In the genomic region with DNA sequence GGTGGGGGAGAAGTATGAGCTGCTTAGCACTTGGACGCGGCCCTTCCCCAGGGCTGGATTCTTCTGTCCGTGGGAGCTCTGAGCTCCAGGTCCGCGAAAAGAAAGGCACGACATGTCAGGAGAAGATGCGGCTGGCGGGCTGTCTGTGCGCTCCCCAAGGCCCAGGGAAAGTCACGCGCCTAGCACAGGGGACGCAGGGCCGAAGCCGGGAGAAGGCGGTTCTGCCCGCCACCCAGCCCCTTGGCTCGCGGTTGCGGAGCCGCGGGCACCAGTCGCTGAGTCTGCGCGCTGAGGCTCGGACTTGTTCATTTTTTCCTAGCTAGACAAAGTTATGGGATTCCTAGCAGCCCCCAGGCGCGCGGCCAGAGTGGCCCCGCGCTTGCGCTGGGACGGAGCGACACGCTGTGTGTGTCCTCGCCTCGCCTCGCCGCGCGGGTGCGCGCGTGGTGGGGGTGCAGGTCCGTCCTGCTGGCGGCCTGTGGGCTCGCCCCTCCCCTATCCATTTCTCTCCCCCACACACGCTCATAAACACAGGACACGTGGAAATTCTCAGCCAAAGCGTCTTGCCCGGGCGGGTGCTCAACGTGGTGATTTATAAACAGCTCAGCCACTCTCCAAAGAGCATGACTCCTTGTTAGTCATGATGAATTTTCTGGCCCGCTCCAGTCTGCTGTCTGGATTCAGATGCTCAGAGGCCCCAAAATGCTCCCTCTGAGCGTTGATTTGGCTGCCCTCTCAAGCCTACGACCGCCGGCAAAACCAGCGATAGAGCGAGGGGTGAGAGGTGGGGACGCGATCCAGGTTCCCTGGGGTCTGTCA, we compare ENCODE assay signal across 9 cellular contexts. TPM values are rescaled to one million over a fixed set of nuclear protein-coding genes. Genes with fewer than 3 reads are reported as not detected.
DNase-seq lines count a peak whose midpoint lies in the region; ATAC-seq and TF ChIP-seq lines count a peak whose summit lies in the region.
"Had no signal": no experiment of that assay in that cellular context is flagged by ENCODE, and none has a peak within 500 bp of the region (broad histone marks: within the 10 kb centered on the region; RNA-seq: fewer than 3 reads in every experiment).

No MANE protein-coding gene starts in this region.

- no peak overlapping the region for H3K27ac ChIP-seq in A673 (ENCODE audit: low read depth, low read length, poor library complexity, severe bottlenecking)

- CTCF ChIA-PET in A673 (lab: Charles Lee) (no interaction called here), activated B cell treated with CpG ODN at 0.5 μM for 24 hours (lab: Charles Lee) (no interaction called here)

- intact Hi-C loops in A673 (cut with micrococcal nuclease; ENCODE audit: unreplicated experiment) (loop anchor here (5.0 to 10.0 kb wide), 3 partner anchors 258 to 1368 kb away; no protein-coding TSS in a partner anchor), activated B cell treated with CpG ODN at 0.5 μM for 24 hours (cut with micrococcal nuclease) (loop anchor here (5.0 to 10.0 kb wide), 4 partner anchors 770 to 1935 kb away; a partner anchor contains a TSS), head of caudate nucleus (cut with DNase I) (loop anchor here (10.0 kb wide), 1 partner anchor 188 kb away; no protein-coding TSS in a partner anchor), posterior vena cava (cut with DNase I) (no loop called here)

- peak overlapping the region; percentile 91 for H3K4me3 ChIP-seq in A673 (ENCODE audit: low read depth, low read length, poor library complexity, severe bottlenecking)

- no peaks in the 10 kb centered on the region for H3K36me3 ChIP-seq in A673 (ENCODE audit: insufficient read depth, low read length, poor library complexity, severe bottlenecking)

- peak; percentile 43 for DNase-seq in A673 (ENCODE audit: low spot score)
- DNase-seq in GM04504 (ENCODE audit: low read depth) = peak; percentile 58
- no peak for DNase-seq in activated B cell treated with CpG ODN at 0.5 μM for 24 hours
- peak in 41 of 42 donors; percentile 49 to 90 (median 80) for DNase-seq in head of caudate nucleus
- peak; percentile 81 for DNase-seq in posterior vena cava (ENCODE audit: low spot score)
- DNase-seq in GM19238 (ENCODE audit: insufficient read length, low spot score) = no peak

- ATAC-seq in activated B cell treated with CpG ODN at 0.5 μM for 24 hours (ENCODE audit: low read depth) (no peak), HG03280 (IDR thresholded peaks at IDR 0.05; ENCODE audit: unreplicated experiment) (no peak), GM21515 (IDR thresholded peaks at IDR 0.05; ENCODE audit: unreplicated experiment) (no peak)

- peaks cover 57% of the 10 kb centered on the region for H3K4me1 Mint-ChIP-seq in activated B cell treated with CpG ODN at 0.5 μM for 24 hours

- H3K36me3 Mint-ChIP-seq in activated B cell treated with CpG ODN at 0.5 μM for 24 hours (ENCODE audit: low read depth) = no peaks in the 10 kb centered on the region

- peaks cover 2% of the 10 kb centered on the region for H3K9me3 Mint-ChIP-seq in activated B cell treated with CpG ODN at 0.5 μM for 24 hours

- H3K27me3 Mint-ChIP-seq in activated B cell treated with CpG ODN at 0.5 μM for 24 hours = peaks cover 69% of the 10 kb centered on the region

- peaks cover 3% of the 10 kb centered on the region for H3K4me1 ChIP-seq in A673 (ENCODE audit: insufficient read depth, low read length, poor library complexity, severe bottlenecking)

- no peak overlapping the region for H3K27ac Mint-ChIP-seq in activated B cell treated with CpG ODN at 0.5 μM for 24 hours

- peak overlapping the region; percentile 89 for H3K4me3 Mint-ChIP-seq in activated B cell treated with CpG ODN at 0.5 μM for 24 hours

- no peaks in the 10 kb centered on the region for H3K9me3 ChIP-seq in A673 (ENCODE audit: low read depth, low read length, poor library complexity, severe bottlenecking)

- POLR2A ChIA-PET in A673 (lab: Charles Lee; ENCODE audit: low non-redundant PET) (interaction anchor here (0.6 kb wide), 1 partner anchor 693 kb away, joined by 8 read pairs; no protein-coding TSS in a partner anchor), activated B cell treated with CpG ODN at 0.5 μM for 24 hours (lab: Charles Lee) (no interaction called here)

- no peaks in the 10 kb centered on the region for H3K27me3 ChIP-seq in A673 (replicated peaks; ENCODE audit: insufficient read depth, low read depth, low read length, poor library complexity)

- TF ChIP-seq CTCF in A673 (conservative IDR thresholded peaks at IDR 0.05; ENCODE audit: low read depth, low read length) = no peak
- no peak for TF ChIP-seq CTCF in activated B cell treated with CpG ODN at 0.5 μM for 24 hours (IDR thresholded peaks at IDR 0.05)

- no TSS peak for BruUV-seq in A673 (replicated peaks; lab: Mats Ljungman, UMichigan)

RNA-seq across cellular contexts. Expression of a gene that starts 1.9 kb away (rescaled TPM):
- 22.8 and 25.5 TPM in 2 replicates for total RNA-seq in A673 (2021)
- total RNA-seq in activated B cell treated with CpG ODN at 0.5 μM for 24 hours = not detected in 2 replicates
- not detected for total RNA-seq in posterior vena cava
- total RNA-seq: glomerular endothelial cell had no signal

Comparison
In these comparisons a context has a peak if more than half of its experiments do, and no peak if none do; other contexts are left out.
1. DNase-seq: peak in A673 (single experiment), GM04504 (single experiment), head of caudate nucleus (41 of 42) and posterior vena cava (single experiment); none in activated B cell treated with CpG ODN at 0.5 μM for 24 hours (single experiment) and GM19238 (single experiment).
2. RNA of a gene that starts 1.9 kb away (total RNA-seq): 22.8 to 25.5 TPM in A673; not detected in posterior vena cava and not detected in activated B cell treated with CpG ODN at 0.5 μM for 24 hours; every median in the first group is over 10 times any median in the second.
3. intact Hi-C loops: an anchor here in A673 (5.0 to 10.0 kb wide), activated B cell treated with CpG ODN at 0.5 μM for 24 hours (5.0 to 10.0 kb wide) and head of caudate nucleus (10.0 kb wide); none called in posterior vena cava.